Comparison of ENCODE assay signal across 1 cellular context in the genomic region with DNA sequence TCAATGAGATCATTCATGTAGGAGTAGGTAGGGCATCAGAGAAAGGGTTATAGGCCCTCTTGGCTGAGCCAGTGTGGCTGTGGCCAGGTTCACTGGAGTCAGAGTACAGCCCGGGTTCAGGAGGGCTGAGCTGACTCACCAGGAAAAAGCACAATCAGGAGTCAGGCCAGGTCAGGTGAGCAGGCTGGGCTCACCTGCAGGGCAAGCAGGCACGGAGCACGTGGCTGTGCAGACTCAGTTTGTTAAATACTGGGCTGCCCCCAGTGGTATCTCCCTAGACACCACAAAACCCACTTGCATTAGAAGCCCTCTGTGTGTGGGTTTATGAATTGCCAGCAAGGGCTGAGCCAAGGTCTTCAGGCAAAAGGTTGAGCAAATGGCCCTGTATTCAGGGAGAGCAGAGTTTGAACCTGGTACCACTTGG.
TF ChIP-seq lines count a peak whose summit lies in the region.

No MANE protein-coding gene starts in this region.

TF ChIP-seq in HepG2, 621 proteins besides CTCF, POLR2A, EP300 and RAD21 (continued from another document and continues in another):
- TF ChIP-seq, protein P1, sequence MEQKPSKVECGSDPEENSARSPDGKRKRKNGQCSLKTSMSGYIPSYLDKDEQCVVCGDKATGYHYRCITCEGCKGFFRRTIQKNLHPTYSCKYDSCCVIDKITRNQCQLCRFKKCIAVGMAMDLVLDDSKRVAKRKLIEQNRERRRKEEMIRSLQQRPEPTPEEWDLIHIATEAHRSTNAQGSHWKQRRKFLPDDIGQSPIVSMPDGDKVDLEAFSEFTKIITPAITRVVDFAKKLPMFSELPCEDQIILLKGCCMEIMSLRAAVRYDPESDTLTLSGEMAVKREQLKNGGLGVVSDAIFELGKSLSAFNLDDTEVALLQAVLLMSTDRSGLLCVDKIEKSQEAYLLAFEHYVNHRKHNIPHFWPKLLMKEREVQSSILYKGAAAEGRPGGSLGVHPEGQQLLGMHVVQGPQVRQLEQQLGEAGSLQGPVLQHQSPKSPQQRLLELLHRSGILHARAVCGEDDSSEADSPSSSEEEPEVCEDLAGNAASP (CRISPR knock-in tag; IDR thresholded peaks at IDR 0.05; ENCODE audit: borderline replicate concordance): peak; percentile 97
- TF ChIP-seq BRD4 (CRISPR knock-in tag; IDR thresholded peaks at IDR 0.05): 0 out of 2 replicates have a peak, but pooled peaks have one; percentile 62
- TF ChIP-seq, protein P2, sequence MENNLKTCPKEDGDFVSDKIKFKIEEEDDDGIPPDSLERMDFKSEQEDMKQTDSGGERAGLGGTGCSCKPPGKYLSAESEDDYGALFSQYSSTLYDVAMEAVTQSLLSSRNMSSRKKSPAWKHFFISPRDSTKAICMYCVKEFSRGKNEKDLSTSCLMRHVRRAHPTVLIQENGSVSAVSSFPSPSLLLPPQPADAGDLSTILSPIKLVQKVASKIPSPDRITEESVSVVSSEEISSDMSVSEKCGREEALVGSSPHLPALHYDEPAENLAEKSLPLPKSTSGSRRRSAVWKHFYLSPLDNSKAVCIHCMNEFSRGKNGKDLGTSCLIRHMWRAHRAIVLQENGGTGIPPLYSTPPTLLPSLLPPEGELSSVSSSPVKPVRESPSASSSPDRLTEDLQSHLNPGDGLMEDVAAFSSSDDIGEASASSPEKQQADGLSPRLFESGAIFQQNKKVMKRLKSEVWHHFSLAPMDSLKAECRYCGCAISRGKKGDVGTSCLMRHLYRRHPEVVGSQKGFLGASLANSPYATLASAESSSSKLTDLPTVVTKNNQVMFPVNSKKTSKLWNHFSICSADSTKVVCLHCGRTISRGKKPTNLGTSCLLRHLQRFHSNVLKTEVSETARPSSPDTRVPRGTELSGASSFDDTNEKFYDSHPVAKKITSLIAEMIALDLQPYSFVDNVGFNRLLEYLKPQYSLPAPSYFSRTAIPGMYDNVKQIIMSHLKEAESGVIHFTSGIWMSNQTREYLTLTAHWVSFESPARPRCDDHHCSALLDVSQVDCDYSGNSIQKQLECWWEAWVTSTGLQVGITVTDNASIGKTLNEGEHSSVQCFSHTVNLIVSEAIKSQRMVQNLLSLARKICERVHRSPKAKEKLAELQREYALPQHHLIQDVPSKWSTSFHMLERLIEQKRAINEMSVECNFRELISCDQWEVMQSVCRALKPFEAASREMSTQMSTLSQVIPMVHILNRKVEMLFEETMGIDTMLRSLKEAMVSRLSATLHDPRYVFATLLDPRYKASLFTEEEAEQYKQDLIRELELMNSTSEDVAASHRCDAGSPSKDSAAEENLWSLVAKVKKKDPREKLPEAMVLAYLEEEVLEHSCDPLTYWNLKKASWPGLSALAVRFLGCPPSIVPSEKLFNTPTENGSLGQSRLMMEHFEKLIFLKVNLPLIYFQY (CRISPR knock-in tag; IDR thresholded peaks at IDR 0.05; ENCODE audit: borderline replicate concordance): peak; percentile 82; the same call in 1 of the 2 replicates
- TF ChIP-seq, protein P3, sequence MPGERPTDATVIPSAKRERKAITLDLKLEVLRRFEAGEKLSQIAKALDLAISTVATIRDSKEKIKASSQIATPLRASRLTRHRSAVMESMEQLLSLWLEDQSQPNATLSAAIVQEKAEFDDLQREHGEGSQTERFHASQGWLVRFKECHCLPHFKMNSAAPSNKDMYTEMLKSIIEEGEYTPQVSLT (CRISPR knock-in tag; IDR thresholded peaks at IDR 0.05; ENCODE audit: borderline replicate concordance, low read depth): no peak
- TF ChIP-seq, protein P4, sequence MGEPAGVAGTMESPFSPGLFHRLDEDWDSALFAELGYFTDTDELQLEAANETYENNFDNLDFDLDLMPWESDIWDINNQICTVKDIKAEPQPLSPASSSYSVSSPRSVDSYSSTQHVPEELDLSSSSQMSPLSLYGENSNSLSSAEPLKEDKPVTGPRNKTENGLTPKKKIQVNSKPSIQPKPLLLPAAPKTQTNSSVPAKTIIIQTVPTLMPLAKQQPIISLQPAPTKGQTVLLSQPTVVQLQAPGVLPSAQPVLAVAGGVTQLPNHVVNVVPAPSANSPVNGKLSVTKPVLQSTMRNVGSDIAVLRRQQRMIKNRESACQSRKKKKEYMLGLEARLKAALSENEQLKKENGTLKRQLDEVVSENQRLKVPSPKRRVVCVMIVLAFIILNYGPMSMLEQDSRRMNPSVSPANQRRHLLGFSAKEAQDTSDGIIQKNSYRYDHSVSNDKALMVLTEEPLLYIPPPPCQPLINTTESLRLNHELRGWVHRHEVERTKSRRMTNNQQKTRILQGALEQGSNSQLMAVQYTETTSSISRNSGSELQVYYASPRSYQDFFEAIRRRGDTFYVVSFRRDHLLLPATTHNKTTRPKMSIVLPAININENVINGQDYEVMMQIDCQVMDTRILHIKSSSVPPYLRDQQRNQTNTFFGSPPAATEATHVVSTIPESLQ (CRISPR knock-in tag; conservative IDR thresholded peaks at IDR 0.05): no peak
- TF ChIP-seq, protein P5, sequence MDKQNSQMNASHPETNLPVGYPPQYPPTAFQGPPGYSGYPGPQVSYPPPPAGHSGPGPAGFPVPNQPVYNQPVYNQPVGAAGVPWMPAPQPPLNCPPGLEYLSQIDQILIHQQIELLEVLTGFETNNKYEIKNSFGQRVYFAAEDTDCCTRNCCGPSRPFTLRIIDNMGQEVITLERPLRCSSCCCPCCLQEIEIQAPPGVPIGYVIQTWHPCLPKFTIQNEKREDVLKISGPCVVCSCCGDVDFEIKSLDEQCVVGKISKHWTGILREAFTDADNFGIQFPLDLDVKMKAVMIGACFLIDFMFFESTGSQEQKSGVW (CRISPR knock-in tag; IDR thresholded peaks at IDR 0.05; ENCODE audit: borderline replicate concordance): peak; percentile 72; the same call in 1 of the 2 replicates
- TF ChIP-seq RARG (CRISPR knock-in tag; IDR thresholded peaks at IDR 0.05; ENCODE audit: low read depth): no peak
- no peak for TF ChIP-seq PLRG1 (conservative IDR thresholded peaks at IDR 0.05)
- TF ChIP-seq SYNCRIP (IDR thresholded peaks at IDR 0.05; ENCODE audit: insufficient read depth, low read depth, low read length): no peak
- TF ChIP-seq ZNF274 (CRISPR knock-in tag; IDR thresholded peaks at IDR 0.05): no peak
- no peak for TF ChIP-seq KMT2A (CRISPR knock-in tag; IDR thresholded peaks at IDR 0.05)
- TF ChIP-seq, protein P6, sequence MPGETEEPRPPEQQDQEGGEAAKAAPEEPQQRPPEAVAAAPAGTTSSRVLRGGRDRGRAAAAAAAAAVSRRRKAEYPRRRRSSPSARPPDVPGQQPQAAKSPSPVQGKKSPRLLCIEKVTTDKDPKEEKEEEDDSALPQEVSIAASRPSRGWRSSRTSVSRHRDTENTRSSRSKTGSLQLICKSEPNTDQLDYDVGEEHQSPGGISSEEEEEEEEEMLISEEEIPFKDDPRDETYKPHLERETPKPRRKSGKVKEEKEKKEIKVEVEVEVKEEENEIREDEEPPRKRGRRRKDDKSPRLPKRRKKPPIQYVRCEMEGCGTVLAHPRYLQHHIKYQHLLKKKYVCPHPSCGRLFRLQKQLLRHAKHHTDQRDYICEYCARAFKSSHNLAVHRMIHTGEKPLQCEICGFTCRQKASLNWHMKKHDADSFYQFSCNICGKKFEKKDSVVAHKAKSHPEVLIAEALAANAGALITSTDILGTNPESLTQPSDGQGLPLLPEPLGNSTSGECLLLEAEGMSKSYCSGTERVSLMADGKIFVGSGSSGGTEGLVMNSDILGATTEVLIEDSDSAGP (CRISPR knock-in tag; IDR thresholded peaks at IDR 0.05; ENCODE audit: borderline replicate concordance): peak; percentile 44; the same call in 1 of the 2 replicates
- peak; percentile 72 for TF ChIP-seq PPARG (CRISPR knock-in tag; conservative IDR thresholded peaks at IDR 0.05)
- TF ChIP-seq ZNF558 (CRISPR knock-in tag; IDR thresholded peaks at IDR 0.05; ENCODE audit: borderline replicate concordance): no peak
- TF ChIP-seq, protein P7, sequence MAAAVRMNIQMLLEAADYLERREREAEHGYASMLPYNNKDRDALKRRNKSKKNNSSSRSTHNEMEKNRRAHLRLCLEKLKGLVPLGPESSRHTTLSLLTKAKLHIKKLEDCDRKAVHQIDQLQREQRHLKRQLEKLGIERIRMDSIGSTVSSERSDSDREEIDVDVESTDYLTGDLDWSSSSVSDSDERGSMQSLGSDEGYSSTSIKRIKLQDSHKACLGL (CRISPR knock-in tag; IDR thresholded peaks at IDR 0.05): no peak
- TF ChIP-seq HDAC2 (CRISPR knock-in tag; IDR thresholded peaks at IDR 0.05): peak; percentile 74
- TF ChIP-seq, protein P8, sequence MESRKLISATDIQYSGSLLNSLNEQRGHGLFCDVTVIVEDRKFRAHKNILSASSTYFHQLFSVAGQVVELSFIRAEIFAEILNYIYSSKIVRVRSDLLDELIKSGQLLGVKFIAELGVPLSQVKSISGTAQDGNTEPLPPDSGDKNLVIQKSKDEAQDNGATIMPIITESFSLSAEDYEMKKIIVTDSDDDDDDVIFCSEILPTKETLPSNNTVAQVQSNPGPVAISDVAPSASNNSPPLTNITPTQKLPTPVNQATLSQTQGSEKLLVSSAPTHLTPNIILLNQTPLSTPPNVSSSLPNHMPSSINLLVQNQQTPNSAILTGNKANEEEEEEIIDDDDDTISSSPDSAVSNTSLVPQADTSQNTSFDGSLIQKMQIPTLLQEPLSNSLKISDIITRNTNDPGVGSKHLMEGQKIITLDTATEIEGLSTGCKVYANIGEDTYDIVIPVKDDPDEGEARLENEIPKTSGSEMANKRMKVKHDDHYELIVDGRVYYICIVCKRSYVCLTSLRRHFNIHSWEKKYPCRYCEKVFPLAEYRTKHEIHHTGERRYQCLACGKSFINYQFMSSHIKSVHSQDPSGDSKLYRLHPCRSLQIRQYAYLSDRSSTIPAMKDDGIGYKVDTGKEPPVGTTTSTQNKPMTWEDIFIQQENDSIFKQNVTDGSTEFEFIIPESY (CRISPR knock-in tag; IDR thresholded peaks at IDR 0.05): no peak
- TF ChIP-seq, protein P9, sequence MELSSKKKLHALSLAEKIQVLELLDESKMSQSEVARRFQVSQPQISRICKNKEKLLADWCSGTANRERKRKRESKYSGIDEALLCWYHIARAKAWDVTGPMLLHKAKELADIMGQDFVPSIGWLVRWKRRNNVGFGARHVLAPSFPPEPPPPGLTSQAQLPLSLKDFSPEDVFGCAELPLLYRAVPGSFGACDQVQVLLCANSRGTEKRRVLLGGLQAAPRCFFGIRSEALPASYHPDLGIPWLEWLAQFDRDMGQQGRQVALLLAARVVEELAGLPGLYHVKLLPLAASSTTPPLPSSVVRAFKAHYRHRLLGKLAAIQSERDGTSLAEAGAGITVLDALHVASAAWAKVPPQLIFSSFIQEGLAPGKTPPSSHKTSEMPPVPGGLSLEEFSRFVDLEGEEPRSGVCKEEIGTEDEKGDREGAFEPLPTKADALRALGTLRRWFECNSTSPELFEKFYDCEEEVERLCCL (CRISPR knock-in tag; IDR thresholded peaks at IDR 0.05; ENCODE audit: borderline replicate concordance): no peak
- TF ChIP-seq, protein P10, sequence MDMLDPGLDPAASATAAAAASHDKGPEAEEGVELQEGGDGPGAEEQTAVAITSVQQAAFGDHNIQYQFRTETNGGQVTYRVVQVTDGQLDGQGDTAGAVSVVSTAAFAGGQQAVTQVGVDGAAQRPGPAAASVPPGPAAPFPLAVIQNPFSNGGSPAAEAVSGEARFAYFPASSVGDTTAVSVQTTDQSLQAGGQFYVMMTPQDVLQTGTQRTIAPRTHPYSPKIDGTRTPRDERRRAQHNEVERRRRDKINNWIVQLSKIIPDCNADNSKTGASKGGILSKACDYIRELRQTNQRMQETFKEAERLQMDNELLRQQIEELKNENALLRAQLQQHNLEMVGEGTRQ (IDR thresholded peaks at IDR 0.05; ENCODE audit: low read depth, low read length): peak; percentile 39; the same call in 1 of the 2 replicates
- TF ChIP-seq, protein P10 (CRISPR knock-in tag; IDR thresholded peaks at IDR 0.05; ENCODE audit: borderline replicate concordance): no peak; the same call in 1 of the 2 replicates
- TF ChIP-seq GFI1 (CRISPR knock-in tag; IDR thresholded peaks at IDR 0.05; ENCODE audit: borderline replicate concordance): no peak
- no peak for TF ChIP-seq REXO4 (CRISPR knock-in tag; IDR thresholded peaks at IDR 0.05; ENCODE audit: borderline replicate concordance)
- 0 out of 2 replicates have a peak, but pooled peaks have one; percentile 2 for TF ChIP-seq MZF1 (CRISPR knock-in tag; IDR thresholded peaks at IDR 0.05; ENCODE audit: borderline replicate concordance)
- TF ChIP-seq ZFY (CRISPR knock-in tag; IDR thresholded peaks at IDR 0.05): peak; percentile 39; the same call in 1 of the 2 replicates
- TF ChIP-seq, protein P11, sequence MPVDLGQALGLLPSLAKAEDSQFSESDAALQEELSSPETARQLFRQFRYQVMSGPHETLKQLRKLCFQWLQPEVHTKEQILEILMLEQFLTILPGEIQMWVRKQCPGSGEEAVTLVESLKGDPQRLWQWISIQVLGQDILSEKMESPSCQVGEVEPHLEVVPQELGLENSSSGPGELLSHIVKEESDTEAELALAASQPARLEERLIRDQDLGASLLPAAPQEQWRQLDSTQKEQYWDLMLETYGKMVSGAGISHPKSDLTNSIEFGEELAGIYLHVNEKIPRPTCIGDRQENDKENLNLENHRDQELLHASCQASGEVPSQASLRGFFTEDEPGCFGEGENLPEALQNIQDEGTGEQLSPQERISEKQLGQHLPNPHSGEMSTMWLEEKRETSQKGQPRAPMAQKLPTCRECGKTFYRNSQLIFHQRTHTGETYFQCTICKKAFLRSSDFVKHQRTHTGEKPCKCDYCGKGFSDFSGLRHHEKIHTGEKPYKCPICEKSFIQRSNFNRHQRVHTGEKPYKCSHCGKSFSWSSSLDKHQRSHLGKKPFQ (CRISPR knock-in tag; IDR thresholded peaks at IDR 0.05; ENCODE audit: insufficient replicate concordance): peak; percentile 65
- TF ChIP-seq, protein P12, sequence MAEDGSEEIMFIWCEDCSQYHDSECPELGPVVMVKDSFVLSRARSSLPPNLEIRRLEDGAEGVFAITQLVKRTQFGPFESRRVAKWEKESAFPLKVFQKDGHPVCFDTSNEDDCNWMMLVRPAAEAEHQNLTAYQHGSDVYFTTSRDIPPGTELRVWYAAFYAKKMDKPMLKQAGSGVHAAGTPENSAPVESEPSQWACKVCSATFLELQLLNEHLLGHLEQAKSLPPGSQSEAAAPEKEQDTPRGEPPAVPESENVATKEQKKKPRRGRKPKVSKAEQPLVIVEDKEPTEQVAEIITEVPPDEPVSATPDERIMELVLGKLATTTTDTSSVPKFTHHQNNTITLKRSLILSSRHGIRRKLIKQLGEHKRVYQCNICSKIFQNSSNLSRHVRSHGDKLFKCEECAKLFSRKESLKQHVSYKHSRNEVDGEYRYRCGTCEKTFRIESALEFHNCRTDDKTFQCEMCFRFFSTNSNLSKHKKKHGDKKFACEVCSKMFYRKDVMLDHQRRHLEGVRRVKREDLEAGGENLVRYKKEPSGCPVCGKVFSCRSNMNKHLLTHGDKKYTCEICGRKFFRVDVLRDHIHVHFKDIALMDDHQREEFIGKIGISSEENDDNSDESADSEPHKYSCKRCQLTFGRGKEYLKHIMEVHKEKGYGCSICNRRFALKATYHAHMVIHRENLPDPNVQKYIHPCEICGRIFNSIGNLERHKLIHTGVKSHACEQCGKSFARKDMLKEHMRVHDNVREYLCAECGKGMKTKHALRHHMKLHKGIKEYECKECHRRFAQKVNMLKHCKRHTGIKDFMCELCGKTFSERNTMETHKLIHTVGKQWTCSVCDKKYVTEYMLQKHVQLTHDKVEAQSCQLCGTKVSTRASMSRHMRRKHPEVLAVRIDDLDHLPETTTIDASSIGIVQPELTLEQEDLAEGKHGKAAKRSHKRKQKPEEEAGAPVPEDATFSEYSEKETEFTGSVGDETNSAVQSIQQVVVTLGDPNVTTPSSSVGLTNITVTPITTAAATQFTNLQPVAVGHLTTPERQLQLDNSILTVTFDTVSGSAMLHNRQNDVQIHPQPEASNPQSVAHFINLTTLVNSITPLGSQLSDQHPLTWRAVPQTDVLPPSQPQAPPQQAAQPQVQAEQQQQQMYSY (CRISPR knock-in tag; IDR thresholded peaks at IDR 0.05): no peak
- peak; percentile 62; the same call in 1 of the 3 replicates for TF ChIP-seq MXI1 (IDR thresholded peaks at IDR 0.05; ENCODE audit: borderline replicate concordance, low read depth, low read length)
- no peak for TF ChIP-seq MLLT10 (CRISPR knock-in tag; IDR thresholded peaks at IDR 0.05)
